In the genomic region with DNA sequence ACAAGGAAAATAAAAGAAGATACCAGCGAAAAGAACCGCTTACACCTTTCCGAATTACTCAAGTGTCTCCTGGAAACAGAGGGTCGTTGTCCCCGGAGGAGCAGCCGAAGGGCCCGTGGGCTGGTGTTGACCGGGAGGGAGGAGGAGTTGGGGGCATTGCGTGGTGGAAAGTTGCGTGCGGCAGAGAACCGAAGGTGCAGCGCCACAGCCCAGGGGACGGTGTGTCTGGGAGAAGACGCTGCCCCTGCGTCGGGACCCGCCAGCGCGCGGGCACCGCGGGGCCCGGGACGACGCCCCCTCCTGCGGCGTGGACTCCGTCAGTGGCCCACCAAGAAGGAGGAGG, we compare ENCODE assay signal across 8 cellular contexts. TPM values are rescaled to one million over a fixed set of nuclear protein-coding genes. Genes with fewer than 3 reads are reported as not detected.
A peak's percentile ranks its signal among the peaks of the same experiment; 100 is the strongest.
DNase-seq lines count a peak whose midpoint lies in the region; ATAC-seq and TF ChIP-seq lines count a peak whose summit lies in the region.

No MANE protein-coding gene starts in this region.

- H3K9me3 ChIP-seq in osteoblast (ENCODE audit: low read depth, low read length), result no peaks in the 10 kb centered on the region

- H3K9me3 Mint-ChIP-seq in IgD-negative memory B cell, result no peaks in the 10 kb centered on the region

- peak overlapping the region; percentile 98 for H3K27ac ChIP-seq in foreskin keratinocyte
- peak overlapping the region; percentile 93 for H3K27ac ChIP-seq in osteoblast (ENCODE audit: low read depth, low read length)

- DNase-seq in Daoy (ENCODE audit: low read depth) (peak; percentile 37), foreskin keratinocyte (no peak), osteoblast (ENCODE audit: insufficient read length, low spot score, missing footprints) (no peak)
- DNase-seq in activated CD8-positive, alpha-beta memory T cell treated with anti-CD3 and anti-CD28 coated beads, Interleukin-2, amount 50 U/mL, for 48 hours, result peak; percentile 69

- peak overlapping the region; percentile 95 to 99 (median 98) for H3K4me3 Mint-ChIP-seq in IgD-negative memory B cell

- peaks cover 53% of the 10 kb centered on the region for H3K79me2 ChIP-seq in osteoblast (ENCODE audit: insufficient read depth, low read length)

- peaks cover 16 to 23% (median 17%) of the 10 kb centered on the region in 3 donors for H3K4me1 Mint-ChIP-seq in IgD-negative memory B cell

- no peak for ATAC-seq in foreskin keratinocyte
- no peak for ATAC-seq in GM21360 (IDR thresholded peaks at IDR 0.05; ENCODE audit: unreplicated experiment)
- no peak for ATAC-seq in GM21390 (IDR thresholded peaks at IDR 0.05; ENCODE audit: unreplicated experiment)
- no peak for ATAC-seq in HG03354 (IDR thresholded peaks at IDR 0.05; ENCODE audit: poor library complexity, severe bottlenecking, unreplicated experiment)

- peak overlapping the region; percentile 86 for H2AFZ ChIP-seq in osteoblast (ENCODE audit: low read length)

- H3K4me3 ChIP-seq in osteoblast (ENCODE audit: insufficient read depth, low read length), result peak overlapping the region; percentile 83

- H3K36me3 Mint-ChIP-seq in IgD-negative memory B cell, result no peaks in the 10 kb centered on the region

- peaks cover 10% of the 10 kb centered on the region for H3K27me3 Mint-ChIP-seq in IgD-negative memory B cell

- H3K4me2 ChIP-seq in osteoblast (ENCODE audit: insufficient read depth, low read length), result peak overlapping the region; percentile 99

- H3K27me3 ChIP-seq in foreskin keratinocyte, result no peaks in the 10 kb centered on the region
- no peaks in the 10 kb centered on the region for H3K27me3 ChIP-seq in osteoblast (ENCODE audit: insufficient read depth, low read length)

- peak overlapping the region; percentile 97 to 99 (median 98) for H3K27ac Mint-ChIP-seq in IgD-negative memory B cell

- no peaks in the 10 kb centered on the region for H4K20me1 ChIP-seq in osteoblast (ENCODE audit: insufficient read depth, low read length)

- H3K36me3 ChIP-seq in osteoblast (ENCODE audit: insufficient read depth, low read length), result no peaks in the 10 kb centered on the region

- TF ChIP-seq CTCF in foreskin keratinocyte (conservative IDR thresholded peaks at IDR 0.05), result no peak
- no peak for TF ChIP-seq CTCF in osteoblast (IDR thresholded peaks at IDR 0.05; ENCODE audit: extremely low read depth, low read depth, low read length)

- H3K4me1 ChIP-seq in foreskin keratinocyte (peaks cover 41% of the 10 kb centered on the region), osteoblast (ENCODE audit: insufficient read depth, low read length) (peaks cover 37% of the 10 kb centered on the region)

RNA-seq across cellular contexts. Expression of gene ALCAM, which starts 0.3 kb away (rescaled TPM):
- total RNA-seq in Daoy (2014; rRNA removed; shearing (Covaris generic)), result 94.2 and 102 TPM in 2 replicates
- polyA plus RNA-seq in IgD-negative memory B cell, result 17.4 TPM
- total RNA-seq in foreskin keratinocyte, result 89.9 and 117 TPM in 2 replicates
- 27.6 and 30.0 TPM in 2 replicates for polyA plus RNA-seq in foreskin keratinocyte
- total RNA-seq in osteoblast, result 178 and 276 TPM in 2 replicates

Comparison
In these comparisons a context has a peak if more than half of its experiments do, and no peak if none do; other contexts are left out.
1. DNase-seq: peak in Daoy (single experiment) and activated CD8-positive, alpha-beta memory T cell treated with anti-CD3 and anti-CD28 coated beads, Interleukin-2, amount 50 U/mL, for 48 hours (single experiment); none in foreskin keratinocyte (0 of 2) and osteoblast (single experiment).